19 cellular contexts compared by ENCODE assay signal in the genomic region with DNA sequence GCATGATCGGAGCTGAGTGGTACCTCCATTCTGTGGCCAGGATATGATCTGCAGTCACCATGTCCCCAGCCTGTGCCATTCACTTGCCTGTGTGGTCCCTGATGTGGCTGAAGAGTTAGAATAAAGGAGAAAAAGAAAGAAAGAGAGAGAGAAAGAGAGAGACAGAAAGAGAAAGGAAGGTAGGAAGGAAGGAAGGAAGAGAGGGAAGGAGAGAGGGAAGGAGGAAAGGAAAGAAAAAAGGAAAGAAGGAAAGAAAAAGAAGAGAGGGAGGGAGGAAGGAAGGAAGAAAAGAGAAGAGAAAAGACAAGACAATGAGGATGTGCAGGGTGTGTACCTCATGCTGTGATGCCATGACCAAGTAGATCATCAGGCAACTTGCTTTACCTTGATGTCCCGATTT.
"Had no signal": no experiment of that assay in that cellular context is flagged by ENCODE, and none has a peak within 500 bp of the region (broad histone marks: within the 10 kb centered on the region; RNA-seq: fewer than 3 reads in every experiment).

No MANE protein-coding gene starts in this region.

- H3K9me3 Mint-ChIP-seq: nephron; stimulated activated naive CD8-positive, alpha-beta T cell treated with anti-CD3 and anti-CD28 coated beads, Interleukin-15, Interleukin-2, amounts not matched to agents 100 ng/mL and 50 ng/mL, for 24 hours had no signal

- H3K27ac Mint-ChIP-seq: nephron; progenitor cell of endocrine pancreas; stimulated activated naive CD8-positive, alpha-beta T cell treated with anti-CD3 and anti-CD28 coated beads, Interleukin-15, Interleukin-2, amounts not matched to agents 100 ng/mL and 50 ng/mL, for 24 hours had no signal

- H3K4me3 Mint-ChIP-seq: activated CD4-positive, alpha-beta memory T cell treated with anti-CD3 and anti-CD28 coated beads, Interleukin-2, amount 10 ng/mL, durations not matched to agents 7 days and 5 days; nephron; stimulated activated naive CD8-positive, alpha-beta T cell treated with anti-CD3 and anti-CD28 coated beads, Interleukin-15, Interleukin-2, amounts not matched to agents 100 ng/mL and 50 ng/mL, for 24 hours had no signal

- H3K27me3 Mint-ChIP-seq: progenitor cell of endocrine pancreas; stimulated activated naive CD8-positive, alpha-beta T cell treated with anti-CD3 and anti-CD28 coated beads, Interleukin-15, Interleukin-2, amounts not matched to agents 100 ng/mL and 50 ng/mL, for 24 hours had no signal

- DNase-seq: activated CD4-positive, alpha-beta memory T cell treated with anti-CD3 and anti-CD28 coated beads, Interleukin-2, amount 10 ng/mL, durations not matched to agents 7 days and 5 days; activated CD4-positive, alpha-beta T cell treated with anti-CD3 and anti-CD28 coated beads for 48 hours; activated gamma-delta T cell treated with Interleukin-2 at 50 U/mL for 16 hours; activated naive CD4-positive, alpha-beta T cell treated with anti-CD3 and anti-CD28 coated beads, Interleukin-2, amount 50 U/mL, for 16 hours; central memory CD4-positive, alpha-beta T cell; dermis blood vessel endothelial cell; effector CD4-positive, alpha-beta T cell; esophagus squamous epithelium; foreskin melanocyte; left lung; lower lobe of right lung; mesendoderm; right lobe of liver; stimulated activated CD4-positive, alpha-beta T cell treated with anti-CD3 and anti-CD28 coated beads, Interleukin-2, amount 100 ng/mL, for 48 hours; upper lobe of left lung had no signal

- ATAC-seq: left lung, lower lobe of right lung, right lobe of liver, SK-N-SH treated with all-trans-retinoic acid at 6 μM for 48 hours had no signal
